8 cellular contexts compared by ENCODE assay signal in genomic region chr6:50815436-50816114, GRCh38.
DNase-seq lines count a peak whose midpoint lies in the region; ATAC-seq and TF ChIP-seq lines count a peak whose summit lies in the region.

No MANE protein-coding gene starts in this region.

- H3K4me1 ChIP-seq in RWPE2 (ENCODE audit: insufficient read depth, poor library complexity, severe bottlenecking): no peaks in the 10 kb centered on the region

- DNase-seq in AG10803 (ENCODE audit: low read depth): peak; percentile 14
- no peak for DNase-seq in RWPE2 (ENCODE audit: low spot score)
- DNase-seq in fibroblast of gingiva (ENCODE audit: low read depth): peak; percentile 27
- no peak for DNase-seq in skeletal muscle cell (ENCODE audit: low read depth)
- DNase-seq in retina: no peak
- no peak for DNase-seq in iPS-NIHi7 (ENCODE audit: extremely low spot score)

- no peaks in the 10 kb centered on the region for H3K36me3 ChIP-seq in RWPE2 (ENCODE audit: low read depth)

- H3K27ac ChIP-seq in RWPE2 (ENCODE audit: poor library complexity, severe bottlenecking): no peak overlapping the region

- ATAC-seq in GM18499 (IDR thresholded peaks at IDR 0.05; ENCODE audit: insufficient read depth, unreplicated experiment): peak; percentile 28
- peak; percentile 34 for ATAC-seq in HG02981 (IDR thresholded peaks at IDR 0.05; ENCODE audit: unreplicated experiment)
- ATAC-seq in RWPE2 (ENCODE audit: low read depth): 0 out of 3 replicates have a peak, but pooled peaks have one; percentile 25

- H3K9me3 ChIP-seq in RWPE2 (ENCODE audit: severe bottlenecking): no peaks in the 10 kb centered on the region

- peaks cover 48% of the 10 kb centered on the region for H3K27me3 ChIP-seq in RWPE2 (ENCODE audit: insufficient read depth, poor library complexity, severe bottlenecking)

- TF ChIP-seq CTCF in AG10803 (conservative IDR thresholded peaks at IDR 0.05; ENCODE audit: low read length) (peak; percentile 60), RWPE2 (IDR thresholded peaks at IDR 0.05; ENCODE audit: poor library complexity, severe bottlenecking) (no peak)

- peak overlapping the region; percentile 66 for H3K4me3 ChIP-seq in AG10803 (ENCODE audit: low read length)
- H3K4me3 ChIP-seq in RWPE2 (ENCODE audit: severe bottlenecking): peak overlapping the region; percentile 42
- H3K4me3 ChIP-seq in skeletal muscle cell (ENCODE audit: low read depth, low read length): peak overlapping the region; percentile 58

Comparison
In these comparisons a context has a peak if more than half of its experiments do, and no peak if none do; other contexts are left out.
1. DNase-seq: peak in AG10803 (single experiment) and fibroblast of gingiva (single experiment); none in RWPE2 (single experiment), skeletal muscle cell (single experiment), retina (single experiment) and iPS-NIHi7 (single experiment).
2. Peak in every context shown above with its lines, with median percentiles within 50 percentile points of each other: H3K4me3 ChIP-seq and ATAC-seq.